ENCODE assay signal across 18 cellular contexts in genomic region chr5:84693256-84693655, GRCh38.
DNase-seq lines count a peak whose midpoint lies in the region; ATAC-seq and TF ChIP-seq lines count a peak whose summit lies in the region.
"Had no signal": no experiment of that assay in that cellular context is flagged by ENCODE, and none has a peak within 500 bp of the region (broad histone marks: within the 10 kb centered on the region; RNA-seq: fewer than 3 reads in every experiment).

No MANE protein-coding gene starts in this region.

- no peak overlapping the region for H3K27ac Mint-ChIP-seq in CD14-positive monocyte
- H3K27ac Mint-ChIP-seq: CD8-positive, alpha-beta T cell had no signal

- DNase-seq in M059J (ENCODE audit: low read depth) (peak; percentile 48), astrocyte of the hippocampus (ENCODE audit: low read depth, low spot score) (peak; percentile 62), inferior parietal cortex (ENCODE audit: extremely low spot score) (peak; percentile 47), superior temporal gyrus (ENCODE audit: extremely low spot score) (peak; percentile 79), CD14-positive monocyte (ENCODE audit: low spot score) (no peak)
- DNase-seq: CD8-positive, alpha-beta T cell; DMS53; EL; MV-4-11; NCI-H1417; NCI-H187; NCI-H2107; NCI-H510A; NCI-H748 treated with DMSO at 0.1 percent for 48 hours had no signal

- no peaks in the 10 kb centered on the region for H3K4me1 Mint-ChIP-seq in CD14-positive monocyte

- H3K36me3 Mint-ChIP-seq in CD14-positive monocyte, result no peaks in the 10 kb centered on the region
- H3K36me3 Mint-ChIP-seq: CD8-positive, alpha-beta T cell had no signal

- no peak for TF ChIP-seq CTCF in CD14-positive monocyte (IDR thresholded peaks at IDR 0.05)

- H3K4me3 Mint-ChIP-seq in CD14-positive monocyte, result no peak overlapping the region
- H3K4me3 Mint-ChIP-seq: CD8-positive, alpha-beta T cell had no signal

- H3K27me3 Mint-ChIP-seq in CD14-positive monocyte (ENCODE audit: low read depth in 3 of 3), result no peaks in the 10 kb centered on the region

- peaks cover 2 to 22% (median 7%) of the 10 kb centered on the region in 7 donors for H3K9me3 Mint-ChIP-seq in CD14-positive monocyte
- H3K9me3 Mint-ChIP-seq: CD8-positive, alpha-beta T cell had no signal

- intact Hi-C loops in CD14-positive monocyte (cut with micrococcal nuclease), result no loop called here

- ATAC-seq in HG02588 (IDR thresholded peaks at IDR 0.05; ENCODE audit: unreplicated experiment) (no peak), GM19324 (IDR thresholded peaks at IDR 0.05; ENCODE audit: low FRiP score, unreplicated experiment) (no peak)
- ATAC-seq: CD8-positive, alpha-beta T cell; GM12878; K562 had no signal
